Comparison of ENCODE assay signal across 15 cellular contexts in genomic region chr22:20112623-20113511, GRCh38. TPM values are rescaled to one million over a fixed set of nuclear protein-coding genes. Genes with fewer than 3 reads are reported as not detected.
DNase-seq lines count a peak whose midpoint lies in the region; ATAC-seq and TF ChIP-seq lines count a peak whose summit lies in the region.
"Had no signal": no experiment of that assay in that cellular context is flagged by ENCODE, and none has a peak within 500 bp of the region (broad histone marks: within the 10 kb centered on the region; RNA-seq: fewer than 3 reads in every experiment).

No MANE protein-coding gene starts in this region.

- no peaks in the 10 kb centered on the region for H3K9me3 Mint-ChIP-seq in stimulated activated naive CD8-positive, alpha-beta T cell treated with anti-CD3 and anti-CD28 coated beads, Interleukin-15, Interleukin-2, amounts not matched to agents 100 ng/mL and 50 ng/mL, for 24 hours
- H3K9me3 Mint-ChIP-seq: mesothelial cell of epicardium had no signal

- TF ChIP-seq POLR2A in adrenal gland (IDR thresholded peaks at IDR 0.05) (no peak), lower leg skin (IDR thresholded peaks at IDR 0.05) (no peak)

- H3K27me3 ChIP-seq in adrenal gland (no peaks in the 10 kb centered on the region), lower lobe of right lung (ENCODE audit: low read depth) (no peaks in the 10 kb centered on the region)
- H3K27me3 ChIP-seq: SJCRH30 had no signal

- peaks cover 44% of the 10 kb centered on the region for H3K4me1 Mint-ChIP-seq in stimulated activated naive CD8-positive, alpha-beta T cell treated with anti-CD3 and anti-CD28 coated beads, Interleukin-15, Interleukin-2, amounts not matched to agents 100 ng/mL and 50 ng/mL, for 24 hours (ENCODE audit: low read depth)

- H3K36me3 Mint-ChIP-seq in stimulated activated naive CD8-positive, alpha-beta T cell treated with anti-CD3 and anti-CD28 coated beads, Interleukin-15, Interleukin-2, amounts not matched to agents 100 ng/mL and 50 ng/mL, for 24 hours (ENCODE audit: low read depth): peaks cover 39% of the 10 kb centered on the region

- H3K4me1 ChIP-seq in adrenal gland (replicated peaks in 1 of 2) (peaks cover 10 to 14% of the 10 kb centered on the region in 2 donors), lower lobe of right lung (peaks cover 13% of the 10 kb centered on the region)
- H3K4me1 ChIP-seq: HAP-1, SJCRH30 had no signal

- H3K4me3 Mint-ChIP-seq in stimulated activated naive CD8-positive, alpha-beta T cell treated with anti-CD3 and anti-CD28 coated beads, Interleukin-15, Interleukin-2, amounts not matched to agents 100 ng/mL and 50 ng/mL, for 24 hours: no peak overlapping the region
- H3K4me3 Mint-ChIP-seq: mesothelial cell of epicardium had no signal

- H3K9me3 ChIP-seq in adrenal gland (replicated peaks in 1 of 3): no peaks in the 10 kb centered on the region
- H3K9me3 ChIP-seq in lower lobe of right lung: no peaks in the 10 kb centered on the region
- H3K9me3 ChIP-seq: HAP-1, SJCRH30 had no signal

- ATAC-seq in stimulated activated naive CD8-positive, alpha-beta T cell treated with anti-CD3 and anti-CD28 coated beads, Interleukin-15, Interleukin-2, amounts not matched to agents 100 U/mL and 50 U/mL, for 24 hours: no peak
- ATAC-seq in lower lobe of right lung: no peak

- peak overlapping the region; percentile 89 for H3K27ac Mint-ChIP-seq in stimulated activated naive CD8-positive, alpha-beta T cell treated with anti-CD3 and anti-CD28 coated beads, Interleukin-15, Interleukin-2, amounts not matched to agents 100 ng/mL and 50 ng/mL, for 24 hours

- DNase-seq in stimulated activated naive CD8-positive, alpha-beta T cell treated with anti-CD3 and anti-CD28 coated beads, Interleukin-15, Interleukin-2, amounts not matched to agents 100 U/mL and 50 U/mL, for 24 hours: no peak
- peak in 1 of 7 donors; percentile 17 for DNase-seq in adrenal gland
- peak; percentile 42 for DNase-seq in lower lobe of right lung
- DNase-seq in AG20443 (ENCODE audit: low spot score): no peak
- DNase-seq in activated CD4-positive, CD25-positive, alpha-beta regulatory T cell (lab: John Stamatoyannopoulos, UW): no peak
- no peak for DNase-seq in lower leg skin (ENCODE audit: low spot score in 2 of 2)
- DNase-seq in NCI-H2196 treated with DMSO at 0.1 percent for 48 hours (lab: John Stamatoyannopoulos, UW; ENCODE audit: unreplicated experiment): no peak
- DNase-seq: activated CD8-positive, alpha-beta memory T cell treated with anti-CD3 and anti-CD28 coated beads, Interleukin-2, amount 50 U/mL, for 4 hours; AML-193; NCI-H1436; SJCRH30 had no signal

- H3K27me3 Mint-ChIP-seq in stimulated activated naive CD8-positive, alpha-beta T cell treated with anti-CD3 and anti-CD28 coated beads, Interleukin-15, Interleukin-2, amounts not matched to agents 100 ng/mL and 50 ng/mL, for 24 hours: no peaks in the 10 kb centered on the region

- H3K27ac ChIP-seq in adrenal gland (peak overlapping the region in 3 of 5 donors; percentile 51 to 52 (median 52)), lower lobe of right lung (no peak overlapping the region)
- H3K27ac ChIP-seq: SJCRH30 had no signal

- WGBS in adrenal gland, 4 donors: 64 to 82% (median 77%) methylated on average over 8 to 26 of the region's 26 CpGs
- WGBS in lower leg skin, 2 donors: 73 to 81% methylated on average over 23 to 26 of the region's 26 CpGs

- no peak overlapping the region for H3K4me3 ChIP-seq in adrenal gland
- no peak overlapping the region for H3K4me3 ChIP-seq in lower lobe of right lung
- H3K4me3 ChIP-seq in lower leg skin (ENCODE audit: low read depth, poor library complexity, severe bottlenecking): no peak overlapping the region
- H3K4me3 ChIP-seq: HAP-1, SJCRH30, smooth muscle cell had no signal

- no peak for TF ChIP-seq CTCF in adrenal gland (IDR thresholded peaks at IDR 0.05)
- no peak for TF ChIP-seq CTCF in lower lobe of right lung (IDR thresholded peaks at IDR 0.05)
- no peak for TF ChIP-seq CTCF in lower leg skin (IDR thresholded peaks at IDR 0.05)

- intact Hi-C loops in adrenal gland (cut with DNase I): no loop called here
- intact Hi-C loops in lower lobe of right lung (cut with DNase I): no loop called here
- intact Hi-C loops in lower leg skin (cut with DNase I; ENCODE audit: low total_unique reads): no loop called here

- H3K36me3 ChIP-seq in adrenal gland (replicated peaks in 1 of 2) (peaks cover 0 to 73% of the 10 kb centered on the region in 2 donors), lower lobe of right lung (peaks cover 82% of the 10 kb centered on the region)

RNA-seq across cellular contexts. Expression of gene RANBP1, which starts 3.0 kb away (rescaled TPM):
- 100 to 1,000 TPM in 5 of 8 donors, 10 to 100 TPM in 3; 71.4 to 346 (median 130) TPM for total RNA-seq in adrenal gland
- 100 to 1,000 TPM in 1 of 3 donors, 10 to 100 TPM in 2; 63.3 to 128 (median 70.1) TPM for polyA plus RNA-seq in adrenal gland
- 58.3 TPM for total RNA-seq in lower lobe of right lung
- 100 to 1,000 TPM; 104 to 159 (median 119) TPM for total RNA-seq in lower leg skin

RNA-seq across cellular contexts. Expression of gene TRMT2A, which starts 4.2 kb away (rescaled TPM):
- total RNA-seq in adrenal gland: 10 to 100 TPM; 43.5 to 90.3 (median 66.8) TPM
- 100 to 1,000 TPM in 2 of 3 donors, 10 to 100 TPM in 1; 22.4 to 283 (median 168) TPM for polyA plus RNA-seq in adrenal gland
- 70.4 TPM for total RNA-seq in lower lobe of right lung
- total RNA-seq in lower leg skin: 10 to 100 TPM; 41.6 to 97.5 (median 52.8) TPM

RNA-seq across cellular contexts. Expression of gene ZDHHC8, which starts 18.7 kb away (rescaled TPM):
- 10 to 100 TPM; 20.0 to 65.6 (median 36.1) TPM for total RNA-seq in adrenal gland
- polyA plus RNA-seq in adrenal gland: 100 to 1,000 TPM in 1 of 3 donors, 10 to 100 TPM in 2; 15.5 to 109 (median 59.3) TPM
- 77.2 TPM for total RNA-seq in lower lobe of right lung
- 10 to 100 TPM; 17.8 to 30.0 (median 26.1) TPM for total RNA-seq in lower leg skin

RNA-seq across cellular contexts. Expression of gene DGCR8, which starts 32.8 kb away (rescaled TPM):
- total RNA-seq in adrenal gland: 10 to 100 TPM in 7 of 8 donors, 1 to 10 TPM in 1; 7.2 to 32.2 (median 20.0) TPM
- 10 to 100 TPM; 16.3 to 31.0 (median 25.9) TPM for polyA plus RNA-seq in adrenal gland
- total RNA-seq in lower lobe of right lung: 29.5 TPM
- 10 to 100 TPM; 14.8 to 28.2 (median 21.8) TPM for total RNA-seq in lower leg skin

RNA-seq across cellular contexts. Expression of gene CCDC188, which starts 38.0 kb away (rescaled TPM):
- total RNA-seq in adrenal gland: 1 to 10 TPM in 2 of 8 donors, under 1 TPM in 5, not detected in 1; 0.30 to 1.6 (median 0.54) TPM
- 10 to 100 TPM in 1 of 3 donors, 1 to 10 TPM in 1, not detected in 1; 2.9 to 19.0 TPM for polyA plus RNA-seq in adrenal gland
- 0.77 TPM for total RNA-seq in lower lobe of right lung
- total RNA-seq in lower leg skin: 1 to 10 TPM in 2 of 4 donors, under 1 TPM in 1, not detected in 1; 0.16 to 2.1 (median 1.7) TPM
- total RNA-seq: mesothelial cell of epicardium, SJCRH30, smooth muscle cell had no signal
- polyA plus RNA-seq: smooth muscle cell had no signal
